ENCODE assay signal across 11 cellular contexts in the genomic region with DNA sequence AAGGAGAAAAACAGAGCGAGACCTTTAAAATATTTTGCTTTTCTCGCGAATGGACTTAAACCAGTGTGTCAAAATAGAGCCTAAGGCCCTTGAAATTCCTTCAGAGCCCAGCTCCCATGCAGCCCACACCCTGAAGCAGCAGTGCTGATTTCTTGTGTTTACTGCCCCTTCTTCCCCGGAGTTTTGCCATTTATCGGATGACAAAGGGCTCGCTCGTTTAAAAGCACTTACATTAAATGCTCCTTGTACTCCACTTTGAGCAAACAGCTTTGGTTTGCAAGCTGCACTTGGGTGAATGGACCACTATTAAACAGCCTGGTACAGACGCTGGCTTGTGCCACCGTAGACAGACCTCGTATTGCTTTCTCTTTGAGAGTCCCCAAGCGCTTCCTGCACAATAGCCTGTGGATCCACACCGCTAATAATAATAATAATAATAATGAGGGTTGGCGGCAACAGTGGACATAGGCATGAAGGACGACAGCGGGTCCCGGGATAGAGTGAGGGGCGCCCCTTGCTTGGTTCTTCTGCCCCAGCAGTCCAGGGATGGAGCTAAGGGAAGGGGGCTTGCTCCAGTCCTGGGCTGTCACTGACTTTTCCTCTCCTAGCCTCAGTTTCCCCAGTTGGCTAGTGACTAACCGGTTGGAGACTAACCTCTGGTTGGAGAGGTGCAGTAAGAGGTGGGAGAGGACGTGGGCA.
"Had no signal": no experiment of that assay in that cellular context is flagged by ENCODE, and none has a peak within 500 bp of the region (broad histone marks: within the 10 kb centered on the region; RNA-seq: fewer than 3 reads in every experiment).

No MANE protein-coding gene starts in this region.

- ATAC-seq: left lobe of liver; stimulated activated effector memory CD8-positive, alpha-beta T cell treated with anti-CD3 and anti-CD28 coated beads, Interleukin-12 subunit alpha, Interleukin-12 subunit beta, amount 100 ng/mL, for 72 hours had no signal

- DNase-seq: activated CD4-positive, alpha-beta T cell treated with anti-CD3 and anti-CD28 coated beads, Interleukin-2, amount 50 U/mL, for 4 hours; activated CD4-positive, CD25-positive, alpha-beta regulatory T cell treated with anti-CD3 and anti-CD28 coated beads, Interleukin-2, amount 50 U/mL, for 72 hours; activated effector memory CD4-positive, alpha-beta T cell treated with anti-CD3 and anti-CD28 coated beads, Interleukin-2, amount 50 U/mL, for 16 hours; activated naive CD8-positive, alpha-beta T cell treated with anti-CD3 and anti-CD28 coated beads for 36 hours; activated T-cell treated with anti-CD3 and anti-CD28 coated beads, Interleukin-2, amount 50 U/mL, for 1 hour; anterior cingulate cortex; esophagus squamous epithelium; foreskin fibroblast; T-helper 9 cell had no signal
